Comparison of ENCODE assay signal across 8 cellular contexts in genomic region chr19:44684396-44684795, GRCh38. TPM values are rescaled to one million over a fixed set of nuclear protein-coding genes. Genes with fewer than 3 reads are reported as not detected.
"Had no signal": no experiment of that assay in that cellular context is flagged by ENCODE, and none has a peak within 500 bp of the region (broad histone marks: within the 10 kb centered on the region; RNA-seq: fewer than 3 reads in every experiment).

No MANE protein-coding gene starts in this region.

RNA-seq across cellular contexts. Expression of gene CEACAM16, which starts 14.6 kb away (rescaled TPM):
- total RNA-seq: activated CD4-positive, alpha-beta memory T cell treated with anti-CD3 and anti-CD28 coated beads, Interleukin-2, amount 10 ng/mL, durations not matched to agents 7 days and 5 days; activated CD8-positive, alpha-beta memory T cell treated with anti-CD3 and anti-CD28 coated beads, Interleukin-2, amount 10 ng/mL, durations not matched to agents 7 days and 5 days; kidney epithelial cell; left ventricle myocardium superior; mesenteric fat pad; natural killer cell; sigmoid colon; suprapubic skin had no signal
- polyA plus RNA-seq: sigmoid colon had no signal
